In the genomic region with DNA sequence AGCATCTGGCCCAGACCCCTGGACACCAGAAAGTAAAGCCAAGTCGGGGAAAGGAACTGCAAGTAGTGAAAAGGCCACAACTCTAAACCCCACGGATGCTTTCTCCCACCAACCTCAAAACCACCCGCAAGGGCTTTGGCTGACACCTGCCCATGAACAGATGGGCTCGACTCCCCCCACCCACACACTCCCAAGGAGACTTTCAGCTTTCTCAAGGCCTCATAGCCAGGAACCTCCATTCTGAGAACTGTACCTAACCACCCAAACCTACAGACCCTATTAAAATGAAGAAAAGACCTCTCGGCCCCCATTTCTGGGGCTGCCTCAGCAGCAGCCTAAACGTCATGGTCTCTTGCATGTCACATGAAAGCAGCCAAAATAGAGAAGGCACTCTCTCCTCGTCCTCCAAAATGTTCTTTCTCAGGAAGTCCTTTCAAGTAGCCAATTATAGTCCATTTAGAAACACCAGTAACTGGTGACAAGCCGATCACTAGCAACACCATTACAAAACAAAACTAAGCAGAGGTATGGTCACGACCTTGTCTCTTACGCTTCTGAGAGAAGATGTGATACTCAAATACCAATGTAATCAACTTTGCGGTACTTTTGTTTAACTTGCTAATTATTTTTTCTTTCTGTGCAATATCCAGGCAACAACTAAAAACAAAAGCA, we compare ENCODE assay signal across 8 cellular contexts. TPM values are rescaled to one million over a fixed set of nuclear protein-coding genes. Genes with fewer than 3 reads are reported as not detected.
DNase-seq lines count a peak whose midpoint lies in the region; ATAC-seq and TF ChIP-seq lines count a peak whose summit lies in the region.

No MANE protein-coding gene starts in this region.

- H3K4me3 ChIP-seq in MG63 (peak overlapping the region; percentile 74), dorsolateral prefrontal cortex (peak overlapping the region in 42 of 59 donors; percentile 4 to 92 (median 83)), ovary (peak overlapping the region; percentile 76)

- H3K27ac ChIP-seq in dorsolateral prefrontal cortex (peak overlapping the region in 49 of 59 donors; percentile 8 to 94 (median 81)), ovary (peak overlapping the region; percentile 75 to 95)

- TF ChIP-seq POLR2A in ovary (IDR thresholded peaks at IDR 0.05): no peak

- no peak for TF ChIP-seq EP300 in ovary (IDR thresholded peaks at IDR 0.05)

- H3K27me3 ChIP-seq in MG63 (no peaks in the 10 kb centered on the region), dorsolateral prefrontal cortex (no peaks in the 10 kb centered on the region), ovary (no peaks in the 10 kb centered on the region)

- DNase-seq in AML-193 (lab: John Stamatoyannopoulos, UW) (peak; percentile 9 to 34), MG63 (no peak), dorsolateral prefrontal cortex (no peak), ovary (peak in 1 of 5 donors; percentile 35), NCI-H1092 treated with DMSO at 0.1 percent for 48 hours (lab: John Stamatoyannopoulos, UW) (no peak), NCI-H2196 treated with DMSO at 0.1 percent for 48 hours (lab: John Stamatoyannopoulos, UW; ENCODE audit: unreplicated experiment) (no peak)

- 21 to 22% (median 21%) methylated on average over 11 of the region's 11 CpGs for WGBS in ovary, 3 donors

- no peak for TF ChIP-seq CTCF in dorsolateral prefrontal cortex (IDR thresholded peaks at IDR 0.05 in 54 of 56, conservative IDR thresholded peaks at IDR 0.05 in 2 of 56; ENCODE audit: low read depth in 1 of 56, partially characterized antibody in 56 of 56)
- no peak for TF ChIP-seq CTCF in ovary (IDR thresholded peaks at IDR 0.05)

- H3K36me3 ChIP-seq in MG63 (peaks cover 13% of the 10 kb centered on the region; the same call in 1 of the 2 replicates), ovary (no peaks in the 10 kb centered on the region)

- H3K9me3 ChIP-seq in MG63: no peaks in the 10 kb centered on the region
- H3K9me3 ChIP-seq in ovary: no peaks in the 10 kb centered on the region

- peaks cover 36% of the 10 kb centered on the region for H3K4me1 ChIP-seq in ovary (ENCODE audit: insufficient read depth)

- intact Hi-C loops in dorsolateral prefrontal cortex (cut with DNase I) (no loop called here), ovary (cut with DNase I) (loop anchor here in 2 of 4 donors (10.0 kb wide), 2 partner anchors 51 to 1501 kb away; a partner anchor contains a TSS)

- ATAC-seq in GM19025 (IDR thresholded peaks at IDR 0.05; ENCODE audit: low read depth, unreplicated experiment) (peak; percentile 13), HG03139 (IDR thresholded peaks at IDR 0.05; ENCODE audit: unreplicated experiment) (no peak)

RNA-seq across cellular contexts. Expression of a gene that starts 2.9 kb away (rescaled TPM):
- 31.9 and 35.2 TPM in 2 replicates for total RNA-seq in MG63 (2014; rRNA removed; shearing (Covaris generic); ENCODE audit: low replicate concordance)
- total RNA-seq in dorsolateral prefrontal cortex (10 to 100 TPM in 8 of 120 experiments, 1 to 10 TPM in 112; 2.8 to 13.3 (median 6.0) TPM), ovary (100 to 1,000 TPM in 3 of 7 donors, 10 to 100 TPM in 4; 77.9 to 226 (median 88.3) TPM)
- 100 to 1,000 TPM in 1 of 2 donors, 10 to 100 TPM in 1; 35.8 to 120 TPM for polyA plus RNA-seq in ovary

Comparison
In these comparisons a context has a peak if more than half of its experiments do, and no peak if none do; other contexts are left out.
1. DNase-seq: peak in AML-193 (2 of 2); none in MG63 (single experiment), dorsolateral prefrontal cortex (0 of 10), NCI-H1092 treated with DMSO at 0.1 percent for 48 hours (single experiment) and NCI-H2196 treated with DMSO at 0.1 percent for 48 hours (single experiment).
2. Peak in every context shown above with its lines, with median percentiles within 50 percentile points of each other: H3K4me3 ChIP-seq.